In the genomic region with DNA sequence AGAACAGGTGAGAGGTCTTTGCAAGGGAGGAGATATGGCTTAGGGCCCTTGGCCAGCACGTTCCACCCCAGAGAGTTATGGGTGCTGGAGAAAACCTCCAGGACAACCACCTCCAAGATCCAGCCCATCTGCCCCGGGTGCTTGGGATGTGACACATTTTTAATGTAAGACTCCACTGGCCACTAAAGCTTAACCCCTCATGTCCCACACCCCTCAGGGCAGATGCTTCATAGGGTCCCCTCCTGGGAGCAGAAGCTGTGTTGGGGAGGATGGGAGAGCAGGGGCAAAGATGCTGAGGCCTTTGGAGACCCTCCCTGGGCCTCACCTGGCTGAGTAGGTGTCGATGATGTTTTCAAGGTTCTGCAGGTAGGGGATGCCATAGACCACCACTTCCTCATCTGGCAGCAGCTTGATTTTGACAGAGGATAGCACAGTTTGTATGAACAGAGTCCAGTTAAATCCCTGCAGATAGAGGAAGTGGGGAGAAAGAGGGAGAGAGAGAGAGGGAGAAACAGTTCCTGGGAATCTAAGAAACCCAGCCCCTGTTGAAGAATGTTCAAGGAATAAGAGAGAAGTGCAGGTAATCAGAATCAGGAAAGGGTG, we compare ENCODE assay signal across 2 cellular contexts.
A peak's percentile ranks its signal among the peaks of the same experiment; 100 is the strongest.
TF ChIP-seq lines count a peak whose summit lies in the region.

No MANE protein-coding gene starts in this region.

TF ChIP-seq in HepG2, 621 proteins besides CTCF, POLR2A, EP300 and RAD21:
- TF ChIP-seq TP53 (CRISPR knock-in tag; conservative IDR thresholded peaks at IDR 0.05) (no peak), ZNF382 (CRISPR knock-in tag; IDR thresholded peaks at IDR 0.05; ENCODE audit: borderline replicate concordance) (0 out of 2 replicates have a peak, but pooled peaks have one; percentile 61), STAG1 (CRISPR knock-in tag; IDR thresholded peaks at IDR 0.05) (peak; percentile 35)

TF ChIP-seq in HCT116, 20 proteins besides CTCF, POLR2A, EP300 and RAD21:
- TF ChIP-seq REST (IDR thresholded peaks at IDR 0.05; ENCODE audit: low read depth) (no peak), CBX3 (IDR thresholded peaks at IDR 0.05; ENCODE audit: low read depth) (no peak), CEBPB (IDR thresholded peaks at IDR 0.05; ENCODE audit: low read depth) (no peak), EZH2 (IDR thresholded peaks at IDR 0.05) (no peak), SIN3A (IDR thresholded peaks at IDR 0.05; ENCODE audit: low read depth) (no peak), ATF3 (IDR thresholded peaks at IDR 0.05) (no peak), YY1 (IDR thresholded peaks at IDR 0.05; ENCODE audit: extremely low read depth, insufficient replicate concordance, low read depth, low read length) (no peak), FOSL1 (IDR thresholded peaks at IDR 0.05; ENCODE audit: low read depth) (no peak), EZH2phosphoT487 (IDR thresholded peaks at IDR 0.05; ENCODE audit: borderline replicate concordance) (no peak), SRF (IDR thresholded peaks at IDR 0.05; ENCODE audit: low read depth) (no peak), ZNF274 (IDR thresholded peaks at IDR 0.05; ENCODE audit: low read depth, low read length) (no peak), MAX (IDR thresholded peaks at IDR 0.05) (no peak), SP1 (IDR thresholded peaks at IDR 0.05; ENCODE audit: low read depth) (no peak), ELF1 (IDR thresholded peaks at IDR 0.05; ENCODE audit: borderline replicate concordance, low read depth) (no peak), ZFX (IDR thresholded peaks at IDR 0.05) (no peak)
